2 cellular contexts compared by ENCODE assay signal in genomic region chr5:140106805-140107311, GRCh38.
TF ChIP-seq lines count a peak whose summit lies in the region.

No MANE protein-coding gene starts in this region.

TF ChIP-seq in endothelial cell of umbilical vein, 7 proteins besides CTCF, POLR2A, EP300 and RAD21 (continued from another document):
- TF ChIP-seq JUN (IDR thresholded peaks at IDR 0.05; ENCODE audit: borderline replicate concordance, insufficient read depth, insufficient read length, low read depth) (no peak), EZH2 (IDR thresholded peaks at IDR 0.05; ENCODE audit: borderline replicate concordance, low read depth, low read length, severe bottlenecking) (no peak), FOS (IDR thresholded peaks at IDR 0.05; ENCODE audit: borderline replicate concordance, insufficient read depth, low read length) (no peak), MYC (IDR thresholded peaks at IDR 0.05; ENCODE audit: low read depth, low read length) (no peak)
- TF ChIP-seq, protein P1, sequence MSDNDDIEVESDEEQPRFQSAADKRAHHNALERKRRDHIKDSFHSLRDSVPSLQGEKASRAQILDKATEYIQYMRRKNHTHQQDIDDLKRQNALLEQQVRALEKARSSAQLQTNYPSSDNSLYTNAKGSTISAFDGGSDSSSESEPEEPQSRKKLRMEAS (IDR thresholded peaks at IDR 0.05; ENCODE audit: insufficient read depth, insufficient read length), result no peak

TF ChIP-seq in HEK293T, 16 proteins besides CTCF, POLR2A, EP300 and RAD21 (continued from another document):
- TF ChIP-seq SUZ12 (IDR thresholded peaks at IDR 0.05) (no peak), L3MBTL2 (conservative IDR thresholded peaks at IDR 0.05) (no peak), FOXK2 (IDR thresholded peaks at IDR 0.05) (no peak), ELF4 (IDR thresholded peaks at IDR 0.05) (no peak), FOXM1 (IDR thresholded peaks at IDR 0.05; ENCODE audit: borderline replicate concordance) (no peak), PKNOX1 (IDR thresholded peaks at IDR 0.05) (no peak), CTBP1 (IDR thresholded peaks at IDR 0.05; ENCODE audit: borderline replicate concordance) (no peak), HDGF (IDR thresholded peaks at IDR 0.05; ENCODE audit: borderline replicate concordance) (no peak), FOXA1 (IDR thresholded peaks at IDR 0.05) (no peak), SP1 (IDR thresholded peaks at IDR 0.05) (no peak), ARNT (IDR thresholded peaks at IDR 0.05) (no peak), BHLHE40 (IDR thresholded peaks at IDR 0.05; ENCODE audit: borderline replicate concordance) (no peak), TARDBP (IDR thresholded peaks at IDR 0.05) (no peak)
TF ChIP-seq in HEK293T: peak in this region for 0.
